Comparison of ENCODE assay signal across 8 cellular contexts in genomic region chr1:210407207-210407886, GRCh38.
A peak's percentile ranks its signal among the peaks of the same experiment; 100 is the strongest.
DNase-seq lines count a peak whose midpoint lies in the region; ATAC-seq, FAIRE-seq and TF ChIP-seq lines count a peak whose summit lies in the region.

No MANE protein-coding gene starts in this region.

- TF ChIP-seq POLR2A in body of pancreas (IDR thresholded peaks at IDR 0.05), result no peak

- H3K4me2 ChIP-seq in keratinocyte (ENCODE audit: control insufficient read depth, extremely low read depth, insufficient read depth, low read depth, low read length), result no peak overlapping the region

- peak; percentile 82 to 96 (median 90) for TF ChIP-seq CTCF in body of pancreas (IDR thresholded peaks at IDR 0.05)
- peak; percentile 89 to 96 (median 95) for TF ChIP-seq CTCF in keratinocyte (optimal IDR thresholded peaks at IDR 0.05 in 1 of 3, IDR thresholded peaks at IDR 0.05 in 1 of 3, conservative IDR thresholded peaks at IDR 0.05 in 1 of 3; ENCODE audit: extremely low read depth in 1 of 3, insufficient read depth in 2 of 3, low read length in 3 of 3)

- H3K27me3 ChIP-seq in body of pancreas (no peaks in the 10 kb centered on the region), keratinocyte (ENCODE audit: control insufficient read depth, extremely low read depth, insufficient read depth, low read length) (peaks cover 1% of the 10 kb centered on the region)

- peak; percentile 5 to 74 for DNase-seq in NCI-H524 (lab: John Stamatoyannopoulos, UW)
- no peak for DNase-seq in NCI-H524 treated with DMSO at 0.1 percent for 48 hours (lab: John Stamatoyannopoulos, UW)
- DNase-seq in NCI-H1930 (lab: John Stamatoyannopoulos, UW), result peak; percentile 32 to 56
- peak; percentile 59 for DNase-seq in UCSD-AML1 (lab: John Stamatoyannopoulos, UW; ENCODE audit: unreplicated experiment)
- peak; percentile 62 to 83 (median 68) for DNase-seq in body of pancreas
- no peak for DNase-seq in keratinocyte (ENCODE audit: low read depth, low spot score)
- DNase-seq in stimulated activated CD4-positive, alpha-beta T cell treated with anti-CD3 and anti-CD28 coated beads, Interleukin-4, amount 100 ng/mL, for 1 hour, result peak; percentile 81

- no peaks in the 10 kb centered on the region for H3K79me2 ChIP-seq in keratinocyte (ENCODE audit: control insufficient read depth, insufficient read depth, low read length)

- H3K9me1 ChIP-seq in keratinocyte (ENCODE audit: control insufficient read depth, extremely low read depth, insufficient read depth, low read length), result no peaks in the 10 kb centered on the region

- intact Hi-C loops in body of pancreas (cut with DNase I), result loop anchor here (10.0 kb wide), 2 partner anchors 263 to 727 kb away; partner anchors contain the start of gene KCNH1

- H3K4me1 ChIP-seq in body of pancreas, result no peaks in the 10 kb centered on the region
- peaks cover 19% of the 10 kb centered on the region for H3K4me1 ChIP-seq in keratinocyte (ENCODE audit: control insufficient read depth, extremely low read depth, insufficient read depth, low read length)

- no peak overlapping the region for H2AFZ ChIP-seq in keratinocyte (ENCODE audit: control insufficient read depth, low read length)

- H3K9me3 ChIP-seq in body of pancreas (no peaks in the 10 kb centered on the region), keratinocyte (ENCODE audit: control insufficient read depth, low read depth, low read length) (no peaks in the 10 kb centered on the region)

- H4K20me1 ChIP-seq in keratinocyte (ENCODE audit: control insufficient read depth, extremely low read depth, insufficient read depth, low read length), result no peaks in the 10 kb centered on the region

- no peak overlapping the region for H3K27ac ChIP-seq in body of pancreas
- no peak overlapping the region for H3K27ac ChIP-seq in keratinocyte (ENCODE audit: control insufficient read depth, insufficient read depth, low read length)

- peak; percentile 79 for ATAC-seq in HG02852 (IDR thresholded peaks at IDR 0.05; ENCODE audit: unreplicated experiment)
- no peak for ATAC-seq in body of pancreas

- H3K9ac ChIP-seq in keratinocyte (ENCODE audit: control insufficient read depth, extremely low read depth, insufficient read depth, low read length), result no peak overlapping the region

- dilution Hi-C loops in keratinocyte (cut with MboI; ENCODE audit: extremely low pct_ligation_motif_present, low sequenced_read_pairs), result loop anchor here (25.0 kb wide), 1 partner anchor 730 kb away; the partner anchor contains the start of gene KCNH1

- FAIRE-seq in keratinocyte (lab: Jason Lieb, UNC), result peak; percentile 94

- WGBS in body of pancreas, 2 donors, result 9 to 21% methylated on average over 8 to 9 of the region's 9 CpGs

- H3K4me3 ChIP-seq in body of pancreas, result no peak overlapping the region
- no peak overlapping the region for H3K4me3 ChIP-seq in keratinocyte (ENCODE audit: control insufficient read depth in 2 of 3, extremely low read depth in 1 of 3, insufficient read depth in 2 of 3, low read depth in 1 of 3, low read length in 3 of 3)

- no peaks in the 10 kb centered on the region for H3K36me3 ChIP-seq in body of pancreas (replicated peaks in 1 of 2; ENCODE audit: insufficient read depth in 1 of 2, low read depth in 2 of 2)
- no peaks in the 10 kb centered on the region for H3K36me3 ChIP-seq in keratinocyte (ENCODE audit: control insufficient read depth in 2 of 2, extremely low read depth in 1 of 2, insufficient read depth in 2 of 2, low read length in 2 of 2)

Comparison
In these comparisons a context has a peak if more than half of its experiments do, and no peak if none do; other contexts are left out.
1. DNase-seq: peak in NCI-H524 (2 of 2), NCI-H1930 (2 of 2), UCSD-AML1 (single experiment), body of pancreas (4 of 4) and stimulated activated CD4-positive, alpha-beta T cell treated with anti-CD3 and anti-CD28 coated beads, Interleukin-4, amount 100 ng/mL, for 1 hour (single experiment); none in NCI-H524 treated with DMSO at 0.1 percent for 48 hours (single experiment) and keratinocyte (single experiment).